19 cellular contexts compared by ENCODE assay signal in the genomic region with DNA sequence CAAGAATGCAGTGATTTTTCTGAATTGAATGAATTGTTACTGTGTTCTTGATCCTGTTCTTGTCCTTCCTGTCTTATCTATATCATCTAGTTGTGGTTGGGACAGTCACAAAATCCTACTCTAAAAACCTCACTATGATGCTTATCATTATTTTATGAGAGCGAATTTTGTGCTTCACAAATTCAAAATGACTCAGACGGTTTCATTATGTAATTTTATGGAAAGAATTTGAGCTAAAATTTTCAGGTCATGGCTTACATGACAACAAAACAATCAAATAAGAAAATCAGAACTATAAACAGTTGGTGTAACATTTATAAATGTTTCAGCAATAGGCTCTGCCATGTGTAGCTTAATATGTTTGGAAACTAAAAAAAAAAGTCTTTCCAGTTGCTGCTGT. TPM values are rescaled to one million over a fixed set of nuclear protein-coding genes. Genes with fewer than 3 reads are reported as not detected.
DNase-seq lines count a peak whose midpoint lies in the region; ATAC-seq and TF ChIP-seq lines count a peak whose summit lies in the region.
"Had no signal": no experiment of that assay in that cellular context is flagged by ENCODE, and none has a peak within 500 bp of the region (broad histone marks: within the 10 kb centered on the region; RNA-seq: fewer than 3 reads in every experiment).

No MANE protein-coding gene starts in this region.

- peaks cover 87% of the 10 kb centered on the region for H3K79me2 ChIP-seq in DOHH2 (ENCODE audit: control insufficient read depth, low read length)

- H3K27me3 ChIP-seq in DOHH2 (ENCODE audit: control insufficient read depth, low read length) (no peaks in the 10 kb centered on the region), muscle layer of duodenum (ENCODE audit: low read depth, low read length) (no peaks in the 10 kb centered on the region)

- ATAC-seq in HG03135 (IDR thresholded peaks at IDR 0.05; ENCODE audit: unreplicated experiment), result no peak
- ATAC-seq: activated CD8-positive, alpha-beta T cell treated with anti-CD3 and anti-CD28 coated beads for 36 hours; left ventricle myocardium superior; WTC11 had no signal

- H3K4me2 ChIP-seq in DOHH2 (ENCODE audit: low read length), result peak overlapping the region; percentile 64

- H3K36me3 ChIP-seq in DOHH2 (ENCODE audit: control insufficient read depth, low read length) (peaks cover 55% of the 10 kb centered on the region), muscle layer of duodenum (ENCODE audit: control insufficient read depth in 1 of 2, insufficient read depth in 2 of 2, low read length in 2 of 2) (no peaks in the 10 kb centered on the region)

- H4K20me1 ChIP-seq in DOHH2 (ENCODE audit: control insufficient read depth, insufficient read depth, low read depth, low read length), result peaks cover 2% of the 10 kb centered on the region; the same call in 1 of the 2 replicates

- H3F3A ChIP-seq in DOHH2 (ENCODE audit: control insufficient read depth, insufficient read depth), result peaks cover 12% of the 10 kb centered on the region

- H3K9me3 ChIP-seq in DOHH2 (ENCODE audit: control insufficient read depth, insufficient read depth, low read length), result 0 out of 2 replicates have a peak, but pooled peaks cover 3% of the 10 kb centered on the region
- no peaks in the 10 kb centered on the region for H3K9me3 ChIP-seq in muscle layer of duodenum (ENCODE audit: control insufficient read depth in 1 of 2, low read length in 2 of 2)

- TF ChIP-seq CTCF in DOHH2 (IDR thresholded peaks at IDR 0.05; ENCODE audit: low read depth, low read length, poor library complexity, severe bottlenecking), result no peak
- no peak for TF ChIP-seq CTCF in choroid plexus epithelial cell (conservative IDR thresholded peaks at IDR 0.05; ENCODE audit: low read depth, low read length)

- DNase-seq in M059J (ENCODE audit: low read depth) (peak; percentile 89), choroid plexus epithelial cell (ENCODE audit: low read depth) (peak; percentile 14), DMS153 treated with DMSO at 0.1 percent for 48 hours (lab: John Stamatoyannopoulos, UW; ENCODE audit: unreplicated experiment) (no peak), cerebellar cortex (ENCODE audit: low spot score) (no peak), AG08396 (ENCODE audit: low spot score) (no peak)
- DNase-seq: activated CD8-positive, alpha-beta T cell treated with anti-CD3 and anti-CD28 coated beads for 36 hours; activated T-cell treated with anti-CD3 and anti-CD28 coated beads, Interleukin-2, amount 50 U/mL, for 24 hours; cortex of kidney; glutamatergic neuron; Karpas-422; left ventricle myocardium superior; NCI-H1417 treated with DMSO at 0.1 percent for 48 hours; NCI-H526 treated with DMSO at 0.1 percent for 48 hours; SHP77 treated with DMSO at 0.1 percent for 48 hours had no signal

- H3K4me1 ChIP-seq in DOHH2 (ENCODE audit: control insufficient read depth, low read length), result peaks cover 72% of the 10 kb centered on the region
- H3K4me1 ChIP-seq in muscle layer of duodenum (ENCODE audit: control insufficient read depth in 1 of 2, insufficient read depth in 2 of 2, low read length in 2 of 2), result peaks cover 0 to 16% of the 10 kb centered on the region in 2 donors

- no peaks in the 10 kb centered on the region for H3K9me2 ChIP-seq in DOHH2 (replicated peaks; ENCODE audit: control insufficient read depth, low read length)

- no peak overlapping the region for H3K27ac ChIP-seq in DOHH2 (ENCODE audit: low read depth, low read length)
- peak overlapping the region; percentile 50 for H3K27ac ChIP-seq in muscle layer of duodenum (ENCODE audit: low read length)
- H3K27ac ChIP-seq: epithelial cell of prostate had no signal

- no peak overlapping the region for H3K4me3 ChIP-seq in DOHH2 (ENCODE audit: low read length)
- H3K4me3 ChIP-seq in choroid plexus epithelial cell (ENCODE audit: low read depth, low read length), result no peak overlapping the region
- H3K4me3 ChIP-seq in muscle layer of duodenum (ENCODE audit: low read depth in 1 of 2, low read length in 2 of 2), result no peak overlapping the region

RNA-seq across cellular contexts. Expression of a gene that starts 6.9 kb away (rescaled TPM):
- 7.0 and 7.7 TPM in 2 replicates for total RNA-seq in M059J (2014; rRNA removed; shearing (Covaris generic))

Comparison
In these comparisons a context has a peak if more than half of its experiments do, and no peak if none do; other contexts are left out.
1. DNase-seq: peak in M059J (single experiment) and choroid plexus epithelial cell (single experiment); none in DMS153 treated with DMSO at 0.1 percent for 48 hours (single experiment), cerebellar cortex (single experiment) and AG08396 (single experiment).